In the genomic region with DNA sequence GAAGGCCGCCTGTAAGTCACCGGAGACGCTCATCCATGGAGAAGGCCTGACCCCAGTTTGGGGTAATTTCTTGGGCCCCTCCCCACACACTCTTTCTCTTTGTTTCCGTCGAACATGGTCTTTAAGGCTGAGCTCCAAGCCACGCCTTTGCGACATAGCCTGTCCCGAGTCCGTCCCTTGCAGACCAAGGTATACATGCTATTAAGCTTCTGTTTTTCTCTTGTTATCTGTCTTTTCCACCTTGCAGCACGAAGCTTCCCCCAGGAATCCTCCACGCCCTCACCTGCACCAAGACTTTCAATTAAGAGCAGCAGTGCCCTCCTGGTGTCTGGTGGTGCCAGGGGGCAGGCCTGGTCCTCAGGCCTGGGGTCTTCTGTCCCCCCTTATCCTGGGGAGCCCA, we compare ENCODE assay signal across 18 cellular contexts. TPM values are rescaled to one million over a fixed set of nuclear protein-coding genes. Genes with fewer than 3 reads are reported as not detected.
DNase-seq lines count a peak whose midpoint lies in the region; ATAC-seq, FAIRE-seq and TF ChIP-seq lines count a peak whose summit lies in the region.
"Had no signal": no experiment of that assay in that cellular context is flagged by ENCODE, and none has a peak within 500 bp of the region (broad histone marks: within the 10 kb centered on the region; RNA-seq: fewer than 3 reads in every experiment).

No MANE protein-coding gene starts in this region.

- H2BK120ac ChIP-seq in H1 (replicated peaks; ENCODE audit: low read depth, low read length), result no peak overlapping the region

- POLR2A ChIA-PET in H1 (lab: Charles Lee; ENCODE audit: partially characterized antibody), result interaction anchor here (0.7 to 2.5 kb wide), 10 partner anchors 8 to 123 kb away, joined by 3 to 6 read pairs (median 4); no protein-coding TSS in a partner anchor

- H3K9ac ChIP-seq in H1 (replicated peaks in 1 of 4; ENCODE audit: extremely low read depth in 1 of 4, low read depth in 3 of 4, low read length in 3 of 4), result no peak overlapping the region

- H3K27me3 ChIP-seq in SJCRH30 (no peaks in the 10 kb centered on the region), H1 (replicated peaks in 1 of 4; ENCODE audit: control insufficient read depth in 3 of 4, extremely low read depth in 1 of 4, insufficient read depth in 3 of 4, low read length in 3 of 4) (peaks cover 0 to 5% (median 1%) of the 10 kb centered on the region in 4 experiments; a peak in 3 of 7 replicates)

- no peak overlapping the region; the same call in 1 of the 2 replicates for H2BK12ac ChIP-seq in H1 (ENCODE audit: low read depth, low read length)

- TF ChIP-seq CTCF in H1 (IDR thresholded peaks at IDR 0.05; ENCODE audit: control extremely low read depth in 1 of 3, insufficient read depth in 1 of 3, low read depth in 1 of 3, low read length in 3 of 3), result no peak

- TF ChIP-seq RAD21 in H1 (IDR thresholded peaks at IDR 0.05 in 1 of 2, conservative IDR thresholded peaks at IDR 0.05 in 1 of 2; ENCODE audit: low read depth in 2 of 2, low read length in 2 of 2), result no peak

- H2BK15ac ChIP-seq in H1 (ENCODE audit: low read length), result 0 out of 2 replicates have a peak overlapping the region, but pooled peaks have one; percentile 63

- no peak overlapping the region for H3K4ac ChIP-seq in H1 (replicated peaks; ENCODE audit: insufficient read length, low read depth, low read length)

- CTCF ChIA-PET in H1 (lab: Charles Lee; ENCODE audit: partially characterized antibody), result interaction anchor here (0.8 to 3.2 kb wide), 15 partner anchors 8 to 133 kb away, joined by 3 to 14 read pairs (median 4); no protein-coding TSS in a partner anchor

- no peaks in the 10 kb centered on the region; a peak in 1 of 4 replicates for H3K79me2 ChIP-seq in H1 (ENCODE audit: control insufficient read depth in 1 of 2, insufficient read depth in 2 of 2, low read length in 2 of 2)

- ATAC-seq in HG03439 (IDR thresholded peaks at IDR 0.05; ENCODE audit: unreplicated experiment), result no peak
- ATAC-seq in GM19351 (IDR thresholded peaks at IDR 0.05; ENCODE audit: unreplicated experiment), result no peak
- ATAC-seq: CD8-positive, alpha-beta T cell; GM12878; HepG2 had no signal

- no peak for TF ChIP-seq POLR2A in H1 (IDR thresholded peaks at IDR 0.05; ENCODE audit: control extremely low read depth in 1 of 2, low read depth in 2 of 2, low read length in 2 of 2)

- H2BK20ac ChIP-seq in H1 (ENCODE audit: low read length), result no peak overlapping the region

- H3K23me2 ChIP-seq in H1 (ENCODE audit: low read depth, low read length), result peaks cover 10% of the 10 kb centered on the region

- no peak overlapping the region for H3K23ac ChIP-seq in H1 (ENCODE audit: insufficient read length)

- no peaks in the 10 kb centered on the region for H3K9me3 ChIP-seq in SJCRH30 (replicated peaks)
- no peaks in the 10 kb centered on the region for H3K9me3 ChIP-seq in H1 (ENCODE audit: insufficient read depth in 2 of 2, low read depth in 1 of 2, low read length in 1 of 2)
- H3K9me3 ChIP-seq: BE2C had no signal

- H3K27ac ChIP-seq in SJCRH30, result peak overlapping the region; percentile 32; the same call in 1 of the 2 replicates
- H3K27ac ChIP-seq in H1 (ENCODE audit: low read depth, low read length), result no peak overlapping the region

- no peak overlapping the region; the same call in 1 of the 2 replicates for H2AK5ac ChIP-seq in H1 (ENCODE audit: low read depth, low read length)

- H3K4me1 ChIP-seq in SJCRH30 (peaks cover 4% of the 10 kb centered on the region), H1 (replicated peaks in 1 of 4; ENCODE audit: control insufficient read depth in 3 of 4, insufficient read depth in 4 of 4, low read length in 3 of 4) (peaks cover 0 to 33% (median 24%) of the 10 kb centered on the region in 4 experiments; a peak in 6 of 7 replicates)
- H3K4me1 ChIP-seq: BE2C had no signal

- no peak overlapping the region for H4K8ac ChIP-seq in H1 (ENCODE audit: extremely low read depth, insufficient read depth, low read length)

- no peak overlapping the region for H3K18ac ChIP-seq in H1 (ENCODE audit: extremely low read depth, low read length)

- no peak overlapping the region for H2AFZ ChIP-seq in H1 (ENCODE audit: low read length)

- 78% methylated on average over 11 of the region's 11 CpGs; no CpG with 5 or more reads in 1 of the 2 experiments for WGBS in H1 (ENCODE audit: extremely low coverage in 1 of 2, insufficient coverage in 1 of 2, insufficient read length in 1 of 2, insufficient replicate concordance in 2 of 2, low coverage in 1 of 2, low lambda C conversion rate in 2 of 2, missing lambda C conversion rate in 1 of 2), 2 experiments

- peak overlapping the region; percentile 5 to 45; a peak in 2 of 4 replicates for H3K4me2 ChIP-seq in H1 (ENCODE audit: insufficient read depth in 1 of 2, low read depth in 2 of 2, low read length in 2 of 2)

- H3K4me3 ChIP-seq in SJCRH30 (no peak overlapping the region), H1 (ENCODE audit: extremely low read depth in 1 of 4, insufficient read depth in 2 of 4, low read depth in 3 of 4, low read length in 4 of 4) (no peak overlapping the region)
- H3K4me3 ChIP-seq: GM12878 had no signal

- H4K91ac ChIP-seq in H1 (replicated peaks; ENCODE audit: insufficient read length, low read length), result no peak overlapping the region

- H2BK5ac ChIP-seq in H1 (ENCODE audit: low read depth, low read length), result peak overlapping the region; percentile 56; the same call in 1 of the 2 replicates

- no peaks in the 10 kb centered on the region for H3K36me3 ChIP-seq in SJCRH30
- H3K36me3 ChIP-seq in H1 (ENCODE audit: control insufficient read depth in 2 of 4, insufficient read depth in 4 of 4, low read length in 3 of 4), result no peaks in the 10 kb centered on the region
- H3K36me3 ChIP-seq: BE2C had no signal

- H4K20me1 ChIP-seq in H1 (replicated peaks in 1 of 2; ENCODE audit: control insufficient read depth in 1 of 2, insufficient read depth in 2 of 2, low read length in 2 of 2), result peaks cover 0 to 7% of the 10 kb centered on the region in 2 experiments

- H3K56ac ChIP-seq in H1 (replicated peaks; ENCODE audit: insufficient read length, low read depth, low read length), result no peak overlapping the region

- no peak overlapping the region for H3K14ac ChIP-seq in H1 (ENCODE audit: insufficient read length)

- TF ChIP-seq EP300 in H1 (IDR thresholded peaks at IDR 0.05; ENCODE audit: borderline replicate concordance in 1 of 2, low read depth in 2 of 2, low read length in 2 of 2), result no peak

- DNase-seq in ELF-1 (ENCODE audit: low read depth, low spot score) (peak; percentile 43), SJCRH30 (no peak), H1 (ENCODE audit: low read depth in 1 of 2, low spot score in 2 of 2) (no peak), GM19240 (ENCODE audit: insufficient read length, low spot score) (no peak), NCI-H1092 treated with DMSO at 0.1 percent for 48 hours (lab: John Stamatoyannopoulos, UW) (no peak)
- DNase-seq: ACHN; BE2C; Calu3; CD8-positive, alpha-beta T cell; DMS79 treated with DMSO at 0.1 percent for 48 hours; GOT3; KG1 had no signal

- 0 out of 2 replicates have a peak, but pooled peaks cover 2% of the 10 kb centered on the region for H3K79me1 ChIP-seq in H1 (ENCODE audit: low read depth, low read length)

- no peak for FAIRE-seq in H1 (lab: Jason Lieb, UNC)
- FAIRE-seq: A204.1, GM12878, HepG2 had no signal

- H4K5ac ChIP-seq in H1 (ENCODE audit: insufficient read length, low read depth, low read length), result no peak overlapping the region

TF ChIP-seq in H1, 55 proteins besides CTCF, POLR2A, EP300 and RAD21:
- TF ChIP-seq SIX5 (IDR thresholded peaks at IDR 0.05; ENCODE audit: low read depth, low read length), result no peak
- TF ChIP-seq GABPA (IDR thresholded peaks at IDR 0.05; ENCODE audit: borderline replicate concordance, insufficient read depth, low read length), result no peak
- TF ChIP-seq RNF2 (IDR thresholded peaks at IDR 0.05; ENCODE audit: borderline replicate concordance, low read depth, low read length, missing control alignments, poor library complexity, severe bottlenecking), result no peak
- TF ChIP-seq BRCA1 (IDR thresholded peaks at IDR 0.05; ENCODE audit: low read depth, low read length), result no peak
- no peak for TF ChIP-seq SRF (IDR thresholded peaks at IDR 0.05; ENCODE audit: low read depth, low read length)
- TF ChIP-seq, protein P1, sequence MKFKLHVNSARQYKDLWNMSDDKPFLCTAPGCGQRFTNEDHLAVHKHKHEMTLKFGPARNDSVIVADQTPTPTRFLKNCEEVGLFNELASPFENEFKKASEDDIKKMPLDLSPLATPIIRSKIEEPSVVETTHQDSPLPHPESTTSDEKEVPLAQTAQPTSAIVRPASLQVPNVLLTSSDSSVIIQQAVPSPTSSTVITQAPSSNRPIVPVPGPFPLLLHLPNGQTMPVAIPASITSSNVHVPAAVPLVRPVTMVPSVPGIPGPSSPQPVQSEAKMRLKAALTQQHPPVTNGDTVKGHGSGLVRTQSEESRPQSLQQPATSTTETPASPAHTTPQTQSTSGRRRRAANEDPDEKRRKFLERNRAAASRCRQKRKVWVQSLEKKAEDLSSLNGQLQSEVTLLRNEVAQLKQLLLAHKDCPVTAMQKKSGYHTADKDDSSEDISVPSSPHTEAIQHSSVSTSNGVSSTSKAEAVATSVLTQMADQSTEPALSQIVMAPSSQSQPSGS (IDR thresholded peaks at IDR 0.05; ENCODE audit: low read length), result no peak
- TF ChIP-seq PHF8 (conservative IDR thresholded peaks at IDR 0.05; ENCODE audit: low read depth, low read length), result no peak
TF ChIP-seq in H1: peak in this region for 0.

RNA-seq across cellular contexts. Expression of a gene that starts 4.2 kb away (rescaled TPM):
- total RNA-seq in SJCRH30 (2014; rRNA removed; shearing (Covaris generic)), result 6.1 and 7.0 TPM in 2 replicates
- 34.7 and 34.8 TPM in 2 replicates for total RNA-seq in H1 (2021; fragmentation: NEBNext Ultra II Directional; extraction: Animal tissue kit (Norgen Biotek cat#: 25700))
- 9.5 and 13.9 TPM in 2 replicates for polyA plus RNA-seq in H1 (2011; rRNA removed)
- polyA plus RNA-seq in H1 (2011; cell fraction: cytosol; rRNA removed), result 10.7 TPM
- 21.4 TPM for polyA plus RNA-seq in H1 (2011; cell fraction: nucleus; rRNA removed)
- 18.4 to 23.9 TPM (median 19.5 TPM) in 4 replicates for polyA plus RNA-seq in H1 (2012, experiment 1 of 2)
- 17.9 TPM for polyA plus RNA-seq in H1 (2012, experiment 2 of 2)
- polyA plus RNA-seq in H1 (2013, experiment 1 of 2), result 21.3 TPM
- polyA plus RNA-seq in H1 (2013, experiment 2 of 2), result 21.1 TPM
- 8.9 and 10.4 TPM in 2 replicates for polyA minus RNA-seq in H1 (2011; rRNA and poly(A)+ RNA removed)
- polyA minus RNA-seq in H1 (2011; cell fraction: cytosol; rRNA and poly(A)+ RNA removed), result 17.1 TPM
- 21.8 TPM for polyA minus RNA-seq in H1 (2011; cell fraction: nucleus; rRNA and poly(A)+ RNA removed)
- polyA plus RNA-seq: GM12878, IgD-negative memory B cell had no signal
